1 cellular context compared by ENCODE assay signal in the genomic region with DNA sequence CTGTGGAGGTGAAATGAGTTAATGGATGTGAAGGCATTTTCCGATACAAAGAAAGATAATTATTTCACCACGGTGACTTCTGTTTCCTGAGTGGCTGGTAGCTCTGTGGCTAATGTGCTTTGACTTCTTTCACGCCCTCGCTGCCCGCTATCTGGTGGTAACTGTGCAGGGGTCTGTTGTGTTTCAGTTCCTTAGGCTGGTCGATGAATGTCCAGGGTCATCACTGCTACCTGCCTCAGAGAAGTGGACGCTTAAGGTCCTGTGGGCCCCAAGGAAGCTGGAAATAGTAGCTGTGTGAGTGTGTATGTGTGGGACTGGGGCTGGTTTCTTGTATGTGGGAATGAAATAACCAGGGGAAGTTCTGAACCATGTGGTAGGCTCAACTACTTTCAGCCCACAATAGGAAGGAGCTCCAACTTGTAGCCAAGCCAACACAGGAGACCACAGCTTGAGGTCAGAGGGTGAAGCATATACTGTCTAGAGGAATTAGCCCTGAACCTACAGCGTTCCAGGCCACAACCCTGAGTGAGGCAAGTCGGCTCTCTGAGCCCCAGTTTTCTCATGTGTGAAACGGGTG.
TF ChIP-seq lines count a peak whose summit lies in the region.

No MANE protein-coding gene starts in this region.

TF ChIP-seq in K562, 482 proteins besides CTCF, POLR2A, EP300 and RAD21:
- TF ChIP-seq TCF7 (IDR thresholded peaks at IDR 0.05; ENCODE audit: borderline replicate concordance) = no peak
TF ChIP-seq in K562: peak in this region for 0.
